In the genomic region with DNA sequence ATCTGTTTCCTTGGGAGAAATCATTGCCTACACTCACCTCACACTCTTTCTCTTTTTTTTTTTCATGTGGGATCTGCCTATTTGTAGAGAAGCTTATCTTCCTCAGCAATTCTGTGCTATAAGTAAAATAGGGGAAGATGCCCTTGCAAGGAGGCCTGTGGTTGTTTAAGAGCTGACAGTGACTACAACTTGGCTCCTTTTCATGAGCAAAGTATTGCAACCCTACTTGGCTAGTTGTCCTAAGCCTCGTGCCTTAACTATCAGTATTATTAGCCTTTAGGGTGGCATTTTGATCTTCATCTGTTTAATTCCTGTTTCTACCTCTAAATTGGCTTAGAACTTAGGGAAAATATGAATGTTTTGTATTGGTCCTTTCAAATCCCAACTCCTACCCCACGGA, we compare ENCODE assay signal across 13 cellular contexts. TPM values are rescaled to one million over a fixed set of nuclear protein-coding genes. Genes with fewer than 3 reads are reported as not detected.
DNase-seq lines count a peak whose midpoint lies in the region; ATAC-seq and TF ChIP-seq lines count a peak whose summit lies in the region.
"Had no signal": no experiment of that assay in that cellular context is flagged by ENCODE, and none has a peak within 500 bp of the region (broad histone marks: within the 10 kb centered on the region; RNA-seq: fewer than 3 reads in every experiment).

No MANE protein-coding gene starts in this region.

- no peak overlapping the region for H2AFZ ChIP-seq in hepatocyte

- POLR2A ChIA-PET in MCF 10A (lab: Yijun Ruan, JAX): interaction anchor here (0.7 to 5.0 kb wide), 11 partner anchors 9 to 1687 kb away, joined by 3 to 30 read pairs (median 7); no protein-coding TSS in a partner anchor

- H3K4me3 Mint-ChIP-seq in MCF 10A (ENCODE audit: unreplicated experiment): no peak overlapping the region

- H3K9me3 Mint-ChIP-seq in MCF 10A (ENCODE audit: unreplicated experiment): no peaks in the 10 kb centered on the region

- H3K27me3 Mint-ChIP-seq in MCF 10A (ENCODE audit: insufficient read depth, unreplicated experiment): no peaks in the 10 kb centered on the region

- H3K27me3 ChIP-seq in hepatocyte (no peaks in the 10 kb centered on the region), skeletal muscle satellite cell (ENCODE audit: control insufficient read depth, insufficient read depth, low read length) (no peaks in the 10 kb centered on the region)
- H3K27me3 ChIP-seq: foreskin keratinocyte had no signal

- WGBS in hepatocyte (ENCODE audit: low lambda C conversion rate, missing lambda C conversion rate): 92% methylated on average over 2 of the region's 2 CpGs

- CTCF ChIA-PET in MCF 10A (lab: Yijun Ruan, JAX): interaction anchor here (0.7 to 1.1 kb wide), 3 partner anchors 39 to 262 kb away, joined by 3 read pairs; no protein-coding TSS in a partner anchor

- no TSS peak for BruUV-seq in MCF 10A (replicated peaks; lab: Mats Ljungman, UMichigan)

- H3K4me2 ChIP-seq in hepatocyte (no peak overlapping the region), skeletal muscle satellite cell (ENCODE audit: low read length) (no peak overlapping the region)

- intact Hi-C loops in MCF 10A (cut with micrococcal nuclease): no loop called here

- H3K9me2 ChIP-seq in hepatocyte (replicated peaks; ENCODE audit: insufficient read depth): no peaks in the 10 kb centered on the region

- peaks cover 6% of the 10 kb centered on the region for H3K36me3 Mint-ChIP-seq in MCF 10A (ENCODE audit: insufficient read depth, unreplicated experiment)

- DNase-seq in AG20443 (ENCODE audit: low spot score) (peak; percentile 19), MCF 10A (ENCODE audit: unreplicated experiment) (no peak), hepatocyte (ENCODE audit: low spot score) (no peak), GM20000 (ENCODE audit: low spot score) (no peak), NCI-H69 (lab: John Stamatoyannopoulos, UW) (no peak)
- DNase-seq in stimulated activated CD4-positive, alpha-beta T cell treated with anti-CD3 and anti-CD28 coated beads, Interleukin-1b, Interleukin-23, amount 100 ng/mL, for 48 hours: no peak
- DNase-seq: aorta, foreskin keratinocyte, mucosa of descending colon, NCI-H187 had no signal

- H3K36me3 ChIP-seq in hepatocyte (replicated peaks; ENCODE audit: insufficient read depth, low read depth) (no peaks in the 10 kb centered on the region), skeletal muscle satellite cell (ENCODE audit: insufficient read depth, low read length) (no peaks in the 10 kb centered on the region)

- TF ChIP-seq CTCF in MCF 10A (IDR thresholded peaks at IDR 0.05; ENCODE audit: unreplicated experiment) (no peak), hepatocyte (IDR thresholded peaks at IDR 0.05; ENCODE audit: poor library complexity) (no peak), GM20000 (IDR thresholded peaks at IDR 0.05; ENCODE audit: extremely low read depth, missing control alignments) (no peak)

- no peaks in the 10 kb centered on the region for H4K20me1 ChIP-seq in hepatocyte (ENCODE audit: insufficient read depth, poor library complexity, severe bottlenecking)

- peak overlapping the region; percentile 51 for H3K9ac ChIP-seq in skeletal muscle satellite cell (ENCODE audit: low read depth, low read length)

- H3K27ac ChIP-seq in hepatocyte: peak overlapping the region; percentile 83
- H3K27ac ChIP-seq: foreskin keratinocyte had no signal

- H3K9me3 ChIP-seq in hepatocyte (ENCODE audit: low read depth): no peaks in the 10 kb centered on the region
- no peaks in the 10 kb centered on the region for H3K9me3 ChIP-seq in skeletal muscle satellite cell (replicated peaks; ENCODE audit: low read length)
- H3K9me3 ChIP-seq: mucosa of descending colon had no signal

- no peaks in the 10 kb centered on the region for H3K79me2 ChIP-seq in hepatocyte

- peak overlapping the region; percentile 99 for H3K27ac Mint-ChIP-seq in MCF 10A (ENCODE audit: low read depth, unreplicated experiment)

- H3K4me1 Mint-ChIP-seq in MCF 10A (ENCODE audit: insufficient read depth, unreplicated experiment): peaks cover 62% of the 10 kb centered on the region

- no peak for ATAC-seq in HG03159 (IDR thresholded peaks at IDR 0.05; ENCODE audit: unreplicated experiment)
- ATAC-seq: foreskin keratinocyte, mucosa of descending colon had no signal

- H3K4me3 ChIP-seq in hepatocyte: no peak overlapping the region
- H3K4me3 ChIP-seq in skeletal muscle satellite cell (ENCODE audit: low read length): no peak overlapping the region
- H3K4me3 ChIP-seq: mucosa of descending colon had no signal

- H3K4me1 ChIP-seq in hepatocyte (ENCODE audit: insufficient read depth) (peaks cover 62% of the 10 kb centered on the region), skeletal muscle satellite cell (ENCODE audit: control insufficient read depth, insufficient read depth, low read length) (peaks cover 69% of the 10 kb centered on the region)

RNA-seq across cellular contexts. Expression of gene SLC16A12, which starts 56.1 kb away (rescaled TPM):
- 0.09 and 0.10 TPM in 2 replicates for total RNA-seq in MCF 10A (2022)
- total RNA-seq in hepatocyte: 5.7 and 7.7 TPM in 2 replicates
- polyA plus RNA-seq in hepatocyte: 2.4 and 5.9 TPM in 2 replicates
- 0.22 and 0.51 TPM in 2 replicates for total RNA-seq in skeletal muscle satellite cell (2012; rRNA removed)
- total RNA-seq: activated CD8-positive, alpha-beta memory T cell treated with anti-CD3 and anti-CD28 coated beads for 36 hours had no signal
